21 cellular contexts compared by ENCODE assay signal in the genomic region with DNA sequence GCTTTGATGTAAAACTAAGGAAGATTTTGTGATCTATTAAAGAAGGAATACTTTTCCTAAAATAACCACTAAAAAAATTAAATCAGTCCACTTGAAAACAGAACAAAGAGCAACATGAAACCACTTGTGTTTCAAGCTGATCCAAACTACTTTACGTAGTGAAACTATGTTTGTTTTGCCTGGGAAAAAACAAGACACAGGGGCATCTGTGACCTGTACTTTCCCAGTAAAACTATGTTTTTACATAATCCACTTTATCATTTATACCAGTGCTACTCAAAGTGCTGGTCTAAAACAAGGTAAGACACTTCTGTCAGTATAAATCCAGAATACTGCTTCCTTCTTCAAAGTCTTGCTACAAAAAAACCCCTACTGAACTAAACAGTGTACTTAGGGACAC.
"Had no signal": no experiment of that assay in that cellular context is flagged by ENCODE, and none has a peak within 500 bp of the region (broad histone marks: within the 10 kb centered on the region; RNA-seq: fewer than 3 reads in every experiment).

No MANE protein-coding gene starts in this region.

- H3K9me3 ChIP-seq: colonic mucosa, heart left ventricle, neutrophil, spleen, tibial nerve had no signal

- FAIRE-seq: endothelial cell of umbilical vein, frontal cortex, islet of Langerhans had no signal

- H3K27me3 Mint-ChIP-seq: naive thymus-derived CD8-positive, alpha-beta T cell; stimulated activated memory B cell treated with anti-CD40 and anti-IgM and Interleukin-4, amounts not matched to agents 10 μg/mL and 1 μg/mL and 100 μg/mL, for 72 hours; stimulated activated naive CD8-positive, alpha-beta T cell treated with anti-CD3 and anti-CD28 coated beads, Interleukin-15, Interleukin-2, amounts not matched to agents 100 ng/mL and 50 ng/mL, for 24 hours had no signal

- H3K4me1 ChIP-seq: colonic mucosa, heart left ventricle, spleen, tibial nerve had no signal

- H3K9me3 Mint-ChIP-seq: endodermal cell; naive thymus-derived CD8-positive, alpha-beta T cell; stimulated activated memory B cell treated with anti-CD40 and anti-IgM and Interleukin-4, amounts not matched to agents 10 μg/mL and 1 μg/mL and 100 μg/mL, for 72 hours; stimulated activated naive CD8-positive, alpha-beta T cell treated with anti-CD3 and anti-CD28 coated beads, Interleukin-15, Interleukin-2, amounts not matched to agents 100 ng/mL and 50 ng/mL, for 24 hours had no signal

- H3K27me3 ChIP-seq: colonic mucosa, heart left ventricle, neutrophil, spleen, tibial nerve had no signal

- H3K4me3 Mint-ChIP-seq: endodermal cell; naive thymus-derived CD8-positive, alpha-beta T cell; stimulated activated memory B cell treated with anti-CD40 and anti-IgM and Interleukin-4, amounts not matched to agents 10 μg/mL and 1 μg/mL and 100 μg/mL, for 72 hours; stimulated activated naive CD8-positive, alpha-beta T cell treated with anti-CD3 and anti-CD28 coated beads, Interleukin-15, Interleukin-2, amounts not matched to agents 100 ng/mL and 50 ng/mL, for 24 hours had no signal

- H3K27ac Mint-ChIP-seq: endodermal cell; stimulated activated memory B cell treated with anti-CD40 and anti-IgM and Interleukin-4, amounts not matched to agents 10 μg/mL and 1 μg/mL and 100 μg/mL, for 72 hours; stimulated activated naive CD8-positive, alpha-beta T cell treated with anti-CD3 and anti-CD28 coated beads, Interleukin-15, Interleukin-2, amounts not matched to agents 100 ng/mL and 50 ng/mL, for 24 hours had no signal

- ATAC-seq: heart left ventricle; naive thymus-derived CD8-positive, alpha-beta T cell; sciatic nerve; stimulated activated memory B cell treated with anti-CD40 and anti-IgM and Interleukin-4, amounts not matched to agents 10 μg/mL and 1 μg/mL and 100 μg/mL, for 72 hours had no signal

- H3K4me1 Mint-ChIP-seq: endodermal cell; naive thymus-derived CD8-positive, alpha-beta T cell; stimulated activated memory B cell treated with anti-CD40 and anti-IgM and Interleukin-4, amounts not matched to agents 10 μg/mL and 1 μg/mL and 100 μg/mL, for 72 hours had no signal

- DNase-seq: colonic mucosa; dermis blood vessel endothelial cell; effector CD4-positive, alpha-beta T cell; endodermal cell; heart left ventricle; hypothalamus; kidney glomerular epithelial cell; naive thymus-derived CD8-positive, alpha-beta T cell; posterior cingulate gyrus; spleen; stimulated activated CD4-positive, alpha-beta T cell treated with anti-CD3 and anti-CD28 coated beads, Interleukin-15, amount 100 ng/mL, for 24 hours; stimulated activated CD4-positive, alpha-beta T cell treated with anti-CD3 and anti-CD28 coated beads, Interleukin-1b, Interleukin-23, amount 100 ng/mL, for 48 hours; stimulated activated CD4-positive, alpha-beta T cell treated with anti-CD3 and anti-CD28 coated beads, Interleukin-4, amount 100 ng/mL, for 24 hours had no signal

- H3K27ac ChIP-seq: colonic mucosa, neutrophil, spleen, tibial nerve had no signal

- H3K4me3 ChIP-seq: colonic mucosa, heart left ventricle, spleen, tibial nerve had no signal
